In genomic region chr12:87283111-87283510, GRCh38 we compare ENCODE assay signal across 25 cellular contexts.
"Had no signal": no experiment of that assay in that cellular context is flagged by ENCODE, and none has a peak within 500 bp of the region (broad histone marks: within the 10 kb centered on the region; RNA-seq: fewer than 3 reads in every experiment).

No MANE protein-coding gene starts in this region.

- H3K36me3 Mint-ChIP-seq: activated naive CD4-positive, alpha-beta T cell treated with anti-CD3 and anti-CD28 coated beads, Interleukin-2, amount 10 ng/mL, durations not matched to agents 7 days and 5 days; activated naive CD4-positive, alpha-beta T cell treated with anti-CD3 and anti-CD28 coated beads, Interleukin-2, amount 50 U/mL, for 72 hours; activated naive CD8-positive, alpha-beta T cell treated with anti-CD3 and anti-CD28 coated beads, Interleukin-2, amount 10 ng/mL, durations not matched to agents 7 days and 5 days; brain had no signal

- H3K4me1 Mint-ChIP-seq: activated CD4-positive, alpha-beta memory T cell treated with anti-CD3 and anti-CD28 coated beads, Interleukin-2, amount 10 ng/mL, durations not matched to agents 7 days and 5 days; activated CD4-positive, alpha-beta T cell treated with anti-CD3 and anti-CD28 coated beads, Interleukin-2, amount 10 ng/mL, durations not matched to agents 7 days and 5 days; activated naive CD4-positive, alpha-beta T cell treated with anti-CD3 and anti-CD28 coated beads, Interleukin-2, amount 10 ng/mL, durations not matched to agents 7 days and 5 days; activated naive CD8-positive, alpha-beta T cell treated with anti-CD3 and anti-CD28 coated beads, Interleukin-2, amount 10 ng/mL, durations not matched to agents 7 days and 5 days; brain had no signal

- H3K27ac Mint-ChIP-seq: activated CD4-positive, alpha-beta memory T cell treated with anti-CD3 and anti-CD28 coated beads, Interleukin-2, amount 10 ng/mL, durations not matched to agents 7 days and 5 days; activated CD4-positive, alpha-beta T cell treated with anti-CD3 and anti-CD28 coated beads, Interleukin-2, amount 10 ng/mL, durations not matched to agents 7 days and 5 days; activated naive CD4-positive, alpha-beta T cell treated with anti-CD3 and anti-CD28 coated beads, Interleukin-2, amount 10 ng/mL, durations not matched to agents 7 days and 5 days; activated naive CD4-positive, alpha-beta T cell treated with anti-CD3 and anti-CD28 coated beads, Interleukin-2, amount 50 U/mL, for 72 hours; activated naive CD8-positive, alpha-beta T cell treated with anti-CD3 and anti-CD28 coated beads, Interleukin-2, amount 10 ng/mL, durations not matched to agents 7 days and 5 days; activated T-cell treated with anti-CD3 and anti-CD28 coated beads, Interleukin-2, amount 50 U/mL, for 24 hours; activated T-cell treated with anti-CD3 and anti-CD28 coated beads, Interleukin-2, amount 50 U/mL, for 72 hours; brain; WTC11 had no signal

- H3K4me3 Mint-ChIP-seq: activated CD4-positive, alpha-beta memory T cell treated with anti-CD3 and anti-CD28 coated beads, Interleukin-2, amount 10 ng/mL, durations not matched to agents 7 days and 5 days; activated CD4-positive, alpha-beta T cell treated with anti-CD3 and anti-CD28 coated beads, Interleukin-2, amount 10 ng/mL, durations not matched to agents 7 days and 5 days; activated naive CD4-positive, alpha-beta T cell treated with anti-CD3 and anti-CD28 coated beads, Interleukin-2, amount 10 ng/mL, durations not matched to agents 7 days and 5 days; activated naive CD8-positive, alpha-beta T cell treated with anti-CD3 and anti-CD28 coated beads, Interleukin-2, amount 10 ng/mL, durations not matched to agents 7 days and 5 days; activated T-cell treated with anti-CD3 and anti-CD28 coated beads, Interleukin-2, amount 50 U/mL, for 24 hours; activated T-cell treated with anti-CD3 and anti-CD28 coated beads, Interleukin-2, amount 50 U/mL, for 72 hours; brain; WTC11 had no signal

- H3K9me3 Mint-ChIP-seq: activated CD4-positive, alpha-beta T cell treated with anti-CD3 and anti-CD28 coated beads, Interleukin-2, amount 10 ng/mL, durations not matched to agents 7 days and 5 days; activated naive CD8-positive, alpha-beta T cell treated with anti-CD3 and anti-CD28 coated beads, Interleukin-2, amount 10 ng/mL, durations not matched to agents 7 days and 5 days; activated T-cell treated with anti-CD3 and anti-CD28 coated beads, Interleukin-2, amount 50 U/mL, for 24 hours had no signal

- H3K27me3 Mint-ChIP-seq: activated CD4-positive, alpha-beta memory T cell treated with anti-CD3 and anti-CD28 coated beads, Interleukin-2, amount 10 ng/mL, durations not matched to agents 7 days and 5 days; activated CD4-positive, alpha-beta T cell treated with anti-CD3 and anti-CD28 coated beads, Interleukin-2, amount 10 ng/mL, durations not matched to agents 7 days and 5 days; activated naive CD4-positive, alpha-beta T cell treated with anti-CD3 and anti-CD28 coated beads, Interleukin-2, amount 10 ng/mL, durations not matched to agents 7 days and 5 days; activated naive CD8-positive, alpha-beta T cell treated with anti-CD3 and anti-CD28 coated beads, Interleukin-2, amount 10 ng/mL, durations not matched to agents 7 days and 5 days; activated T-cell treated with anti-CD3 and anti-CD28 coated beads, Interleukin-2, amount 50 U/mL, for 24 hours; brain had no signal

- DNase-seq: activated CD4-positive, alpha-beta memory T cell treated with anti-CD3 and anti-CD28 coated beads, Interleukin-2, amount 10 ng/mL, durations not matched to agents 7 days and 5 days; activated CD4-positive, alpha-beta T cell treated with anti-CD3 and anti-CD28 coated beads for 1 hour; activated CD4-positive, alpha-beta T cell treated with anti-CD3 and anti-CD28 coated beads for 4 hours; activated CD4-positive, alpha-beta T cell treated with anti-CD3 and anti-CD28 coated beads, Interleukin-2, amount 10 ng/mL, durations not matched to agents 7 days and 5 days; activated CD4-positive, alpha-beta T cell treated with anti-CD3 and anti-CD28 coated beads, Interleukin-2, amount 50 U/mL, for 4 hours; activated CD8-positive, alpha-beta memory T cell treated with anti-CD3 and anti-CD28 coated beads, Interleukin-2, amount 50 U/mL, for 48 hours; activated gamma-delta T cell; activated naive CD4-positive, alpha-beta T cell; activated naive CD4-positive, alpha-beta T cell treated with anti-CD3 and anti-CD28 coated beads, Interleukin-2, amount 10 ng/mL, durations not matched to agents 7 days and 5 days; activated naive CD8-positive, alpha-beta T cell treated with anti-CD3 and anti-CD28 coated beads, Interleukin-2, amount 10 ng/mL, durations not matched to agents 7 days and 5 days; activated T-cell treated with anti-CD3 and anti-CD28 coated beads for 4 hours; activated T-cell treated with anti-CD3 and anti-CD28 coated beads, Interleukin-2, amount 50 U/mL, for 24 hours; activated T-cell treated with anti-CD3 and anti-CD28 coated beads, Interleukin-2, amount 50 U/mL, for 72 hours; central memory CD4-positive, alpha-beta T cell; cerebellar nuclear complex; colonic mucosa; effector CD8-positive, alpha-beta T cell; esophagus squamous epithelium; foreskin melanocyte; head of caudate nucleus; T-helper 2 cell had no signal

- ATAC-seq: activated naive CD4-positive, alpha-beta T cell treated with anti-CD3 and anti-CD28 coated beads, Interleukin-2, amount 50 U/mL, for 72 hours; activated T-cell treated with anti-CD3 and anti-CD28 coated beads, Interleukin-2, amount 50 U/mL, for 72 hours; WTC11 had no signal

- FAIRE-seq: endothelial cell of umbilical vein had no signal
